In the genomic region with DNA sequence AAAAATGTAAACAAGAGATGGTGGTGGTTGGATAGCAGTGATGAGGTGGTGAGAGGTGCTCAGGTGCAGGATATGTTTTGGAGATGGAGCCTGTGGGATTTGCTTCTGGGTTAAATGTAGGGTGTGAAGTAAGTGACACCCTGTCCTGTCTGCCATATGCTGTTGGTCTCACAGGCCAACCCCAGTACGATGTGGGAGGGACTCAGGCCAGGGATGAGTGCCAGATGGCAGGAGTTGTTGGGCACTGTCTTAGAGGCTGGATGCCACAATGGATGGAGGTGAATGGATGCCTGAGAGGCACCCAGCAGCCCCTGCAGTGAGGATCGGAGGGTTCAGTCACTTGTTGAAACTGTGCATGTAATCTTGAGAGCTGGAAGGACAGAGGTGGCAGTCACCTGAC, we compare ENCODE assay signal across 17 cellular contexts.
DNase-seq lines count a peak whose midpoint lies in the region; ATAC-seq and TF ChIP-seq lines count a peak whose summit lies in the region.
"Had no signal": no experiment of that assay in that cellular context is flagged by ENCODE, and none has a peak within 500 bp of the region (broad histone marks: within the 10 kb centered on the region; RNA-seq: fewer than 3 reads in every experiment).

No MANE protein-coding gene starts in this region.

- H3K18ac ChIP-seq in IMR-90 (ENCODE audit: low read depth, low read length): no peak overlapping the region
- H3K18ac ChIP-seq in trophoblast cell (ENCODE audit: low read length): no peak overlapping the region

- H3K27me3 ChIP-seq in IMR-90 (ENCODE audit: control insufficient read depth, insufficient read depth, low read length) (no peaks in the 10 kb centered on the region), trophoblast cell (ENCODE audit: insufficient read depth, low read length) (no peaks in the 10 kb centered on the region)
- H3K27me3 ChIP-seq: MG63 had no signal

- H4K20me1 ChIP-seq in IMR-90 (ENCODE audit: insufficient read depth, low read length): no peaks in the 10 kb centered on the region

- no peak for TF ChIP-seq POLR2A in IMR-90 (IDR thresholded peaks at IDR 0.05; ENCODE audit: low read depth, low read length)

- ATAC-seq in IMR-90 (ENCODE audit: low read depth): no peak
- ATAC-seq: K562 had no signal

- no peak overlapping the region for H2BK12ac ChIP-seq in trophoblast cell (ENCODE audit: low read length)

- H3K4me1 Mint-ChIP-seq in activated naive CD4-positive, alpha-beta T cell treated with anti-CD3 and anti-CD28 coated beads, Interleukin-2, amount 10 ng/mL, durations not matched to agents 7 days and 5 days: no peaks in the 10 kb centered on the region
- no peaks in the 10 kb centered on the region for H3K4me1 Mint-ChIP-seq in activated CD4-positive, alpha-beta T cell treated with anti-CD3 and anti-CD28 coated beads, Interleukin-2, amount 10 ng/mL, durations not matched to agents 24 days and 14 days

- H3K23ac ChIP-seq in IMR-90 (ENCODE audit: low read depth, low read length) (no peak overlapping the region), trophoblast cell (ENCODE audit: low read length) (no peak overlapping the region)

- TF ChIP-seq RAD21 in IMR-90 (IDR thresholded peaks at IDR 0.05; ENCODE audit: low read length): no peak

- peaks cover 7% of the 10 kb centered on the region for H3K4me1 ChIP-seq in IMR-90 (ENCODE audit: control insufficient read depth, insufficient read depth, low read length)
- H3K4me1 ChIP-seq in trophoblast cell (ENCODE audit: control insufficient read depth in 1 of 2, insufficient read depth in 2 of 2, low read length in 2 of 2): peaks cover 2 to 7% of the 10 kb centered on the region in 2 experiments

- H3K9ac ChIP-seq in IMR-90 (ENCODE audit: low read depth, low read length) (no peak overlapping the region), trophoblast cell (ENCODE audit: low read length) (no peak overlapping the region)

- POLR2A ChIA-PET in IMR-90 (lab: Charles Lee; ENCODE audit: unreplicated experiment): no interaction called here

- BruUV-seq in IMR-90 (replicated peaks; lab: Mats Ljungman, UMichigan): no TSS peak

- no peaks in the 10 kb centered on the region for H3K36me3 Mint-ChIP-seq in activated naive CD4-positive, alpha-beta T cell treated with anti-CD3 and anti-CD28 coated beads, Interleukin-2, amount 10 ng/mL, durations not matched to agents 7 days and 5 days
- no peaks in the 10 kb centered on the region for H3K36me3 Mint-ChIP-seq in activated CD4-positive, alpha-beta T cell treated with anti-CD3 and anti-CD28 coated beads, Interleukin-2, amount 10 ng/mL, durations not matched to agents 24 days and 14 days (ENCODE audit: low read depth)

- H3K14ac ChIP-seq in IMR-90 (replicated peaks; ENCODE audit: low read depth, low read length): no peak overlapping the region
- H3K14ac ChIP-seq in trophoblast cell (ENCODE audit: low read length): no peak overlapping the region

- H3K56ac ChIP-seq in IMR-90 (ENCODE audit: extremely low read depth, insufficient read depth, low read length): no peak overlapping the region

- no peak overlapping the region for H4K5ac ChIP-seq in IMR-90 (ENCODE audit: low read depth, low read length)

- H2BK5ac ChIP-seq in IMR-90 (ENCODE audit: low read depth, low read length, poor library complexity, severe bottlenecking) (no peak overlapping the region), trophoblast cell (ENCODE audit: low read depth, low read length, poor library complexity) (no peak overlapping the region)

- peaks cover 3% of the 10 kb centered on the region for H3K27me3 Mint-ChIP-seq in activated naive CD4-positive, alpha-beta T cell treated with anti-CD3 and anti-CD28 coated beads, Interleukin-2, amount 10 ng/mL, durations not matched to agents 7 days and 5 days
- no peaks in the 10 kb centered on the region for H3K27me3 Mint-ChIP-seq in activated CD4-positive, alpha-beta T cell treated with anti-CD3 and anti-CD28 coated beads, Interleukin-2, amount 10 ng/mL, durations not matched to agents 24 days and 14 days

- H3K4me3 ChIP-seq in IMR-90 (ENCODE audit: insufficient read depth, low read depth, low read length) (no peak overlapping the region), trophoblast cell (ENCODE audit: low read depth, low read length) (no peak overlapping the region)
- H3K4me3 ChIP-seq: K562, MG63 had no signal

- H3K4me3 Mint-ChIP-seq in activated naive CD4-positive, alpha-beta T cell treated with anti-CD3 and anti-CD28 coated beads, Interleukin-2, amount 10 ng/mL, durations not matched to agents 7 days and 5 days: no peak overlapping the region
- H3K4me3 Mint-ChIP-seq in activated CD4-positive, alpha-beta T cell treated with anti-CD3 and anti-CD28 coated beads, Interleukin-2, amount 10 ng/mL, durations not matched to agents 24 days and 14 days: no peak overlapping the region

- no peaks in the 10 kb centered on the region; the same call in 1 of the 2 replicates for H3K9me1 ChIP-seq in IMR-90 (ENCODE audit: insufficient read depth, low read length)

- no peak overlapping the region for H2BK20ac ChIP-seq in IMR-90 (ENCODE audit: low read depth, low read length)

- DNase-seq in NCI-H82 (lab: John Stamatoyannopoulos, UW) (peak; percentile 13), NCI-H82 treated with DMSO at 0.1 percent for 48 hours (lab: John Stamatoyannopoulos, UW; ENCODE audit: unreplicated experiment) (no peak), IMR-90 (no peak), cerebellar nuclear complex (lab: John Stamatoyannopoulos, UW) (peak; percentile 36 to 41), trophoblast cell (no peak)
- DNase-seq in activated naive CD4-positive, alpha-beta T cell treated with anti-CD3 and anti-CD28 coated beads, Interleukin-2, amount 10 ng/mL, durations not matched to agents 7 days and 5 days: no peak
- DNase-seq in activated CD4-positive, CD25-positive, alpha-beta regulatory T cell treated with anti-CD3 and anti-CD28 coated beads, Interleukin-2, amount 50 U/mL, for 72 hours: no peak
- no peak for DNase-seq in activated CD4-positive, alpha-beta T cell treated with anti-CD3 and anti-CD28 coated beads, Interleukin-2, amount 10 ng/mL, durations not matched to agents 24 days and 14 days
- DNase-seq: AML-193, DMS79, MG63, NCI-H1417, NCI-H1694 treated with DMSO at 0.1 percent for 48 hours, NCI-H510A, SHP77 had no signal

- intact Hi-C loops in IMR-90 (cut with micrococcal nuclease): no loop called here
- intact Hi-C loops in activated CD4-positive, alpha-beta T cell treated with anti-CD3 and anti-CD28 coated beads, Interleukin-2, amount 10 ng/mL, durations not matched to agents 24 days and 14 days (cut with micrococcal nuclease): no loop called here

- H4K8ac ChIP-seq in IMR-90 (ENCODE audit: low read depth in 2 of 2, low read length in 2 of 2): no peak overlapping the region
- H4K8ac ChIP-seq in trophoblast cell (ENCODE audit: low read depth, low read length): no peak overlapping the region

- no peaks in the 10 kb centered on the region for H3K36me3 ChIP-seq in IMR-90 (ENCODE audit: control insufficient read depth, insufficient read depth, low read length)
- H3K36me3 ChIP-seq in trophoblast cell (ENCODE audit: control insufficient read depth in 1 of 2, insufficient read depth in 2 of 2, low read length in 2 of 2): no peaks in the 10 kb centered on the region
- H3K36me3 ChIP-seq: MG63 had no signal

- no peak overlapping the region for H2BK15ac ChIP-seq in IMR-90 (ENCODE audit: low read depth, low read length)

- peak overlapping the region; percentile 27 for H4K12ac ChIP-seq in trophoblast cell (ENCODE audit: low read depth, low read length)

- H3K79me1 ChIP-seq in IMR-90 (ENCODE audit: low read depth in 1 of 2, low read length in 2 of 2) (no peaks in the 10 kb centered on the region), trophoblast cell (ENCODE audit: low read length) (no peaks in the 10 kb centered on the region)

- dilution Hi-C loops in IMR-90 (cut with HindIII; ENCODE audit: low sequenced_read_pairs, unreplicated experiment): no loop called here

- WGBS in IMR-90 (ENCODE audit: extremely low coverage in 2 of 2, insufficient read length in 1 of 2), 2 experiments: 40% methylated on average over 1 of the region's 2 CpGs; no CpG with 5 or more reads in 1 of the 2 experiments
- no CpG with 5 or more reads among the region's 2 CpGs for WGBS in trophoblast cell (ENCODE audit: extremely low coverage, insufficient coverage, insufficient read length)

- H3K4ac ChIP-seq in IMR-90 (ENCODE audit: low read depth, low read length): no peak overlapping the region
- no peak overlapping the region for H3K4ac ChIP-seq in trophoblast cell (ENCODE audit: low read depth, low read length)

- H2AK5ac ChIP-seq in IMR-90 (ENCODE audit: low read depth, low read length) (no peak overlapping the region), trophoblast cell (ENCODE audit: low read length) (no peak overlapping the region)

- no peaks in the 10 kb centered on the region for H3K9me3 Mint-ChIP-seq in activated naive CD4-positive, alpha-beta T cell treated with anti-CD3 and anti-CD28 coated beads, Interleukin-2, amount 10 ng/mL, durations not matched to agents 7 days and 5 days
- no peaks in the 10 kb centered on the region for H3K9me3 Mint-ChIP-seq in activated CD4-positive, alpha-beta T cell treated with anti-CD3 and anti-CD28 coated beads, Interleukin-2, amount 10 ng/mL, durations not matched to agents 24 days and 14 days

- no peaks in the 10 kb centered on the region for H3K9me3 ChIP-seq in IMR-90 (ENCODE audit: control insufficient read depth, insufficient read depth, low read length)
- H3K9me3 ChIP-seq in trophoblast cell (ENCODE audit: insufficient read depth, low read depth, low read length): peaks cover 2% of the 10 kb centered on the region
- H3K9me3 ChIP-seq: MG63 had no signal

- H2AFZ ChIP-seq in IMR-90 (replicated peaks; ENCODE audit: low read length, poor library complexity) (peak overlapping the region; percentile 15), trophoblast cell (ENCODE audit: insufficient read depth, low read length, poor library complexity) (no peak overlapping the region)

- no peak overlapping the region for H2AK9ac ChIP-seq in IMR-90 (replicated peaks; ENCODE audit: low read depth, low read length, poor library complexity)

- no peak overlapping the region for H3K4me2 ChIP-seq in IMR-90 (ENCODE audit: low read depth, low read length)
- H3K4me2 ChIP-seq in trophoblast cell (ENCODE audit: low read length): no peak overlapping the region

- TF ChIP-seq CTCF in IMR-90 (conservative IDR thresholded peaks at IDR 0.05; ENCODE audit: low read depth, low read length): no peak

- H3K27ac Mint-ChIP-seq in activated naive CD4-positive, alpha-beta T cell treated with anti-CD3 and anti-CD28 coated beads, Interleukin-2, amount 10 ng/mL, durations not matched to agents 7 days and 5 days: no peak overlapping the region
- no peak overlapping the region for H3K27ac Mint-ChIP-seq in activated CD4-positive, alpha-beta T cell treated with anti-CD3 and anti-CD28 coated beads, Interleukin-2, amount 10 ng/mL, durations not matched to agents 24 days and 14 days

- H4K91ac ChIP-seq in IMR-90 (ENCODE audit: insufficient read depth, low read depth, low read length) (no peak overlapping the region), trophoblast cell (ENCODE audit: low read depth, low read length) (no peak overlapping the region)

- in situ Hi-C loops in IMR-90 (cut with MboI; ENCODE audit: low sequenced_read_pairs): no loop called here

- H3K27ac ChIP-seq in IMR-90 (ENCODE audit: insufficient read depth, low read length) (no peak overlapping the region), trophoblast cell (ENCODE audit: low read depth, low read length) (no peak overlapping the region)
- H3K27ac ChIP-seq: C4-2B had no signal

- CTCF ChIA-PET in IMR-90 (lab: Yijun Ruan, JAX): no interaction called here
- CTCF ChIA-PET in activated naive CD4-positive, alpha-beta T cell treated with anti-CD3 and anti-CD28 coated beads, Interleukin-2, amount 10 ng/mL, durations not matched to agents 7 days and 5 days (lab: Charles Lee): no interaction called here

- H2BK120ac ChIP-seq in IMR-90 (ENCODE audit: low read depth, low read length) (no peak overlapping the region), trophoblast cell (ENCODE audit: insufficient read depth, low read length, poor library complexity) (no peak overlapping the region)

- no peaks in the 10 kb centered on the region for H3K79me2 ChIP-seq in trophoblast cell (ENCODE audit: control insufficient read depth, insufficient read depth, low read length, poor library complexity)

Comparison
In these comparisons a context has a peak if more than half of its experiments do, and no peak if none do; other contexts are left out.
1. DNase-seq: peak in NCI-H82 (single experiment) and cerebellar nuclear complex (2 of 2); none in NCI-H82 treated with DMSO at 0.1 percent for 48 hours (single experiment), IMR-90 (single experiment), trophoblast cell (0 of 2), activated naive CD4-positive, alpha-beta T cell treated with anti-CD3 and anti-CD28 coated beads, Interleukin-2, amount 10 ng/mL, durations not matched to agents 7 days and 5 days (single experiment), activated CD4-positive, CD25-positive, alpha-beta regulatory T cell treated with anti-CD3 and anti-CD28 coated beads, Interleukin-2, amount 50 U/mL, for 72 hours (single experiment) and activated CD4-positive, alpha-beta T cell treated with anti-CD3 and anti-CD28 coated beads, Interleukin-2, amount 10 ng/mL, durations not matched to agents 24 days and 14 days (single experiment).